In genomic region chr5:33277061-33277460, GRCh38 we compare ENCODE assay signal across 25 cellular contexts.
"Had no signal": no experiment of that assay in that cellular context is flagged by ENCODE, and none has a peak within 500 bp of the region (broad histone marks: within the 10 kb centered on the region; RNA-seq: fewer than 3 reads in every experiment).

No MANE protein-coding gene starts in this region.

- H3K27ac Mint-ChIP-seq: activated CD4-positive, alpha-beta T cell treated with anti-CD3 and anti-CD28 coated beads, Interleukin-2, amount 10 ng/mL, durations not matched to agents 7 days and 5 days; activated CD8-positive, alpha-beta T cell treated with anti-CD3 and anti-CD28 coated beads, Interleukin-2, amount 10 ng/mL, durations not matched to agents 7 days and 5 days; activated naive CD4-positive, alpha-beta T cell treated with anti-CD3 and anti-CD28 coated beads, Interleukin-2, amount 10 ng/mL, durations not matched to agents 7 days and 5 days; activated naive CD8-positive, alpha-beta T cell treated with anti-CD3 and anti-CD28 coated beads, Interleukin-2, amount 50 U/mL, for 24 hours; activated T-cell treated with anti-CD3 and anti-CD28 coated beads, Interleukin-2, amount 50 U/mL, for 24 hours; stimulated activated naive CD8-positive, alpha-beta T cell treated with anti-CD3 and anti-CD28 coated beads, Interleukin-15, amount 100 ng/mL, for 72 hours; T-helper 1 cell treated with Interleukin-12 subunit alpha and Interleukin-12 subunit beta and Interleukin-4 antibody, amounts not matched to agents 30 μg/mL and 1 μg/mL, for 36 hours had no signal

- H3K27me3 Mint-ChIP-seq: activated CD4-positive, alpha-beta T cell treated with anti-CD3 and anti-CD28 coated beads, Interleukin-2, amount 10 ng/mL, durations not matched to agents 7 days and 5 days; activated naive CD4-positive, alpha-beta T cell treated with anti-CD3 and anti-CD28 coated beads, Interleukin-2, amount 10 ng/mL, durations not matched to agents 7 days and 5 days; activated naive CD8-positive, alpha-beta T cell treated with anti-CD3 and anti-CD28 coated beads, Interleukin-2, amount 50 U/mL, for 24 hours; activated T-cell treated with anti-CD3 and anti-CD28 coated beads, Interleukin-2, amount 50 U/mL, for 24 hours; stimulated activated naive CD8-positive, alpha-beta T cell treated with anti-CD3 and anti-CD28 coated beads, Interleukin-15, amount 100 ng/mL, for 72 hours had no signal

- H3K36me3 ChIP-seq: breast epithelium, lower lobe of right lung, prostate gland, right atrium auricular region, vagina had no signal

- H3K36me3 Mint-ChIP-seq: activated naive CD4-positive, alpha-beta T cell treated with anti-CD3 and anti-CD28 coated beads, Interleukin-2, amount 10 ng/mL, durations not matched to agents 7 days and 5 days had no signal

- DNase-seq: activated CD4-positive, alpha-beta T cell treated with anti-CD3 and anti-CD28 coated beads, Interleukin-2, amount 10 ng/mL, durations not matched to agents 7 days and 5 days; activated CD8-positive, alpha-beta T cell treated with anti-CD3 and anti-CD28 coated beads, Interleukin-2, amount 10 ng/mL, durations not matched to agents 7 days and 5 days; activated effector memory CD4-positive, alpha-beta T cell treated with Interleukin-2 at 50 U/mL for 16 hours; activated naive CD4-positive, alpha-beta T cell treated with anti-CD3 and anti-CD28 coated beads, Interleukin-2, amount 10 ng/mL, durations not matched to agents 7 days and 5 days; activated naive CD8-positive, alpha-beta T cell treated with anti-CD3 and anti-CD28 coated beads, Interleukin-2, amount 50 U/mL, for 24 hours; activated T-cell treated with anti-CD3 and anti-CD28 coated beads, Interleukin-2, amount 50 U/mL, for 24 hours; aorta; cortex of kidney; effector CD8-positive, alpha-beta T cell; foreskin keratinocyte; hippocampal formation; left colon; lower lobe of right lung; stimulated activated CD4-positive, alpha-beta T cell treated with anti-CD3 and anti-CD28 coated beads, Interleukin-15, amount 100 ng/mL, for 24 hours; stimulated activated CD4-positive, alpha-beta T cell treated with anti-CD3 and anti-CD28 coated beads, Interleukin-2, amount 100 ng/mL, for 48 hours; stimulated activated naive CD8-positive, alpha-beta T cell treated with anti-CD3 and anti-CD28 coated beads, Interleukin-15, amount 100 ng/mL, for 72 hours; trophoblast cell had no signal

- H3K4me3 Mint-ChIP-seq: activated CD4-positive, alpha-beta T cell treated with anti-CD3 and anti-CD28 coated beads, Interleukin-2, amount 10 ng/mL, durations not matched to agents 7 days and 5 days; activated CD8-positive, alpha-beta T cell treated with anti-CD3 and anti-CD28 coated beads, Interleukin-2, amount 10 ng/mL, durations not matched to agents 7 days and 5 days; activated naive CD4-positive, alpha-beta T cell treated with anti-CD3 and anti-CD28 coated beads, Interleukin-2, amount 10 ng/mL, durations not matched to agents 7 days and 5 days; activated naive CD8-positive, alpha-beta T cell treated with anti-CD3 and anti-CD28 coated beads, Interleukin-2, amount 50 U/mL, for 24 hours; activated T-cell treated with anti-CD3 and anti-CD28 coated beads, Interleukin-2, amount 50 U/mL, for 24 hours; neural crest cell; stimulated activated naive CD8-positive, alpha-beta T cell treated with anti-CD3 and anti-CD28 coated beads, Interleukin-15, amount 100 ng/mL, for 72 hours; T-helper 1 cell treated with Interleukin-12 subunit alpha and Interleukin-12 subunit beta and Interleukin-4 antibody, amounts not matched to agents 30 μg/mL and 1 μg/mL, for 36 hours had no signal

- H3K9me3 ChIP-seq: breast epithelium, lower lobe of right lung, prostate gland, right atrium auricular region, vagina had no signal

- H3K9me3 Mint-ChIP-seq: activated CD4-positive, alpha-beta T cell treated with anti-CD3 and anti-CD28 coated beads, Interleukin-2, amount 10 ng/mL, durations not matched to agents 7 days and 5 days; activated naive CD4-positive, alpha-beta T cell treated with anti-CD3 and anti-CD28 coated beads, Interleukin-2, amount 10 ng/mL, durations not matched to agents 7 days and 5 days; neural crest cell; stimulated activated naive CD8-positive, alpha-beta T cell treated with anti-CD3 and anti-CD28 coated beads, Interleukin-15, amount 100 ng/mL, for 72 hours; T-helper 1 cell treated with Interleukin-12 subunit alpha and Interleukin-12 subunit beta and Interleukin-4 antibody, amounts not matched to agents 30 μg/mL and 1 μg/mL, for 36 hours had no signal

- H3K4me3 ChIP-seq: breast epithelium, lower lobe of right lung, prostate gland, right atrium auricular region, skin epidermis, vagina had no signal

- H3K27ac ChIP-seq: breast epithelium, foreskin keratinocyte, lower lobe of right lung, prostate gland, right atrium auricular region, vagina had no signal

- H3K27me3 ChIP-seq: breast epithelium, foreskin keratinocyte, right atrium auricular region, vagina had no signal

- ATAC-seq: activated CD4-positive, CD25-positive, alpha-beta regulatory T cell treated with anti-CD3 and anti-CD28 coated beads, Interleukin-2, amount 50 U/mL, for 24 hours; activated CD8-positive, alpha-beta T cell treated with anti-CD3 and anti-CD28 coated beads, Interleukin-2, amount 10 ng/mL, durations not matched to agents 7 days and 5 days; activated naive CD8-positive, alpha-beta T cell treated with anti-CD3 and anti-CD28 coated beads, Interleukin-2, amount 50 U/mL, for 24 hours; foreskin keratinocyte; left colon; lower lobe of right lung; stimulated activated naive CD8-positive, alpha-beta T cell treated with anti-CD3 and anti-CD28 coated beads, Interleukin-15, amount 100 ng/mL, for 72 hours had no signal

- H3K4me1 ChIP-seq: breast epithelium, prostate gland, vagina had no signal

- H3K4me1 Mint-ChIP-seq: activated CD4-positive, alpha-beta T cell treated with anti-CD3 and anti-CD28 coated beads, Interleukin-2, amount 10 ng/mL, durations not matched to agents 7 days and 5 days; activated naive CD4-positive, alpha-beta T cell treated with anti-CD3 and anti-CD28 coated beads, Interleukin-2, amount 10 ng/mL, durations not matched to agents 7 days and 5 days; activated naive CD8-positive, alpha-beta T cell treated with anti-CD3 and anti-CD28 coated beads, Interleukin-2, amount 50 U/mL, for 24 hours; neural crest cell; stimulated activated naive CD8-positive, alpha-beta T cell treated with anti-CD3 and anti-CD28 coated beads, Interleukin-15, amount 100 ng/mL, for 72 hours had no signal
